32 cellular contexts compared by ENCODE assay signal in the genomic region with DNA sequence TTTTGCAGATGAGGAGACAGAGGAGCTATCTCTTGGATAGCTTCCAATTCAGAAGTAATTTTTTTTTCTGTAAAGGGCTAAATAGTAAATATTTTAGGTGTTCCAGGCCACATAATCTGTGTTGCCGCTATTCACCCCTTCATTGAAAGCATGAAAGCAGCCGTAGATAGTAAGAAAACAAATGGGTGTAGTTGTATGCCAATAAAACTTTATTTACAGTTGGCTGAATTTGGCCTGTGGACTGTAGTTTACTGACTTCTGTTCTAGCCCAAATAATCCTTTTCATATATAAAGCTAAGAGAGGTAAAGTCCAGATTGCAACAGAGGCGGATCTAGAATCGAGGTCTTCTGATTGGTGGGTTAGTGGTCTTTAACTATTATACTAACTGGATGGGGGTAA.
"Had no signal": no experiment of that assay in that cellular context is flagged by ENCODE, and none has a peak within 500 bp of the region (broad histone marks: within the 10 kb centered on the region; RNA-seq: fewer than 3 reads in every experiment).

No MANE protein-coding gene starts in this region.

- ATAC-seq: activated CD4-positive, alpha-beta T cell treated with anti-CD3 and anti-CD28 coated beads for 36 hours; activated CD8-positive, alpha-beta memory T cell treated with anti-CD3 and anti-CD28 coated beads, Interleukin-2, amount 10 ng/mL, durations not matched to agents 7 days and 5 days; activated CD8-positive, alpha-beta T cell treated with anti-CD3 and anti-CD28 coated beads, Interleukin-2, amount 10 ng/mL, durations not matched to agents 7 days and 5 days; activated naive CD8-positive, alpha-beta T cell treated with anti-CD3 and anti-CD28 coated beads, Interleukin-2, amount 50 U/mL, for 24 hours; body of pancreas; effector memory CD8-positive, alpha-beta T cell; gastroesophageal sphincter had no signal

- H3K4me1 ChIP-seq: adrenal gland, body of pancreas, esophagus squamous epithelium, gastroesophageal sphincter had no signal

- FAIRE-seq: colon had no signal

- DNase-seq: activated CD4-positive, alpha-beta memory T cell treated with anti-CD3 and anti-CD28 coated beads for 36 hours; activated CD4-positive, alpha-beta T cell treated with anti-CD3 and anti-CD28 coated beads for 36 hours; activated CD4-positive, alpha-beta T cell treated with anti-CD3 and anti-CD28 coated beads, Interleukin-2, amount 10 ng/mL, durations not matched to agents 24 days and 14 days; activated CD4-positive, CD25-positive, alpha-beta regulatory T cell; activated CD4-positive, CD25-positive, alpha-beta regulatory T cell treated with anti-CD3 and anti-CD28 coated beads, Interleukin-2, amount 50 U/mL, for 72 hours; activated CD8-positive, alpha-beta memory T cell treated with anti-CD3 and anti-CD28 coated beads, Interleukin-2, amount 10 ng/mL, durations not matched to agents 7 days and 5 days; activated CD8-positive, alpha-beta memory T cell treated with anti-CD3 and anti-CD28 coated beads, Interleukin-2, amount 50 U/mL, for 4 hours; activated CD8-positive, alpha-beta T cell treated with anti-CD3 and anti-CD28 coated beads, Interleukin-2, amount 10 ng/mL, durations not matched to agents 7 days and 5 days; activated effector memory CD4-positive, alpha-beta T cell treated with anti-CD3 and anti-CD28 coated beads, Interleukin-2, amount 50 U/mL, for 16 hours; activated naive CD4-positive, alpha-beta T cell treated with anti-CD3 and anti-CD28 coated beads for 36 hours; activated naive CD8-positive, alpha-beta T cell treated with anti-CD3 and anti-CD28 coated beads for 36 hours; activated naive CD8-positive, alpha-beta T cell treated with anti-CD3 and anti-CD28 coated beads, Interleukin-2, amount 50 U/mL, for 24 hours; activated T-cell treated with anti-CD3 and anti-CD28 coated beads, Interleukin-2, amount 50 U/mL, for 1 hour; activated T-cell treated with anti-CD3 and anti-CD28 coated beads, Interleukin-2, amount 50 U/mL, for 48 hours; adrenal gland; amygdala; aorta; body of pancreas; caudate nucleus; cortex of kidney; effector CD4-positive, alpha-beta T cell; effector memory CD8-positive, alpha-beta T cell; esophagus squamous epithelium; foreskin melanocyte; head of caudate nucleus; T-helper 2 cell had no signal

- H3K4me3 Mint-ChIP-seq: activated CD4-positive, alpha-beta memory T cell treated with anti-CD3 and anti-CD28 coated beads for 36 hours; activated CD4-positive, alpha-beta T cell treated with anti-CD3 and anti-CD28 coated beads for 36 hours; activated CD4-positive, alpha-beta T cell treated with anti-CD3 and anti-CD28 coated beads, Interleukin-2, amount 10 ng/mL, durations not matched to agents 24 days and 14 days; activated CD8-positive, alpha-beta memory T cell treated with anti-CD3 and anti-CD28 coated beads, Interleukin-2, amount 10 ng/mL, durations not matched to agents 7 days and 5 days; activated CD8-positive, alpha-beta T cell treated with anti-CD3 and anti-CD28 coated beads, Interleukin-2, amount 10 ng/mL, durations not matched to agents 7 days and 5 days; activated naive CD4-positive, alpha-beta T cell treated with anti-CD3 and anti-CD28 coated beads for 36 hours; activated naive CD4-positive, alpha-beta T cell treated with anti-CD3 and anti-CD28 coated beads, Interleukin-2, amount 50 U/mL, for 24 hours; activated naive CD8-positive, alpha-beta T cell treated with anti-CD3 and anti-CD28 coated beads for 36 hours; activated naive CD8-positive, alpha-beta T cell treated with anti-CD3 and anti-CD28 coated beads, Interleukin-2, amount 50 U/mL, for 24 hours; activated T-helper 1 cell treated with anti-CD3 and anti-CD28 coated beads, Interleukin-12 subunit alpha, Interleukin-12 subunit beta, Interleukin-2, Interleukin-4 antibody, amounts not matched to agents 30 ng/mL and 10 ng/mL and 1 ng/mL, durations not matched to agents 14 hours and 24 hours and 36 hours; effector memory CD8-positive, alpha-beta T cell had no signal

- H3K27ac Mint-ChIP-seq: activated CD4-positive, alpha-beta memory T cell treated with anti-CD3 and anti-CD28 coated beads for 36 hours; activated CD4-positive, alpha-beta T cell treated with anti-CD3 and anti-CD28 coated beads for 36 hours; activated CD4-positive, alpha-beta T cell treated with anti-CD3 and anti-CD28 coated beads, Interleukin-2, amount 10 ng/mL, durations not matched to agents 24 days and 14 days; activated CD8-positive, alpha-beta memory T cell treated with anti-CD3 and anti-CD28 coated beads, Interleukin-2, amount 10 ng/mL, durations not matched to agents 7 days and 5 days; activated CD8-positive, alpha-beta T cell treated with anti-CD3 and anti-CD28 coated beads, Interleukin-2, amount 10 ng/mL, durations not matched to agents 7 days and 5 days; activated naive CD4-positive, alpha-beta T cell treated with anti-CD3 and anti-CD28 coated beads for 36 hours; activated naive CD4-positive, alpha-beta T cell treated with anti-CD3 and anti-CD28 coated beads, Interleukin-2, amount 50 U/mL, for 24 hours; activated naive CD8-positive, alpha-beta T cell treated with anti-CD3 and anti-CD28 coated beads for 36 hours; activated naive CD8-positive, alpha-beta T cell treated with anti-CD3 and anti-CD28 coated beads, Interleukin-2, amount 50 U/mL, for 24 hours; activated T-helper 1 cell treated with anti-CD3 and anti-CD28 coated beads, Interleukin-12 subunit alpha, Interleukin-12 subunit beta, Interleukin-2, Interleukin-4 antibody, amounts not matched to agents 30 ng/mL and 10 ng/mL and 1 ng/mL, durations not matched to agents 14 hours and 24 hours and 36 hours; activated T-helper 2 cell treated with anti-CD3 and anti-CD28 coated beads, Interferon-gamma antibody, Interleukin-2, Interleukin-4, amounts not matched to agents 10 μg/mL and 5 μg/mL and 100 μg/mL, durations not matched to agents 14 hours and 24 hours and 36 hours; effector memory CD8-positive, alpha-beta T cell had no signal

- H3K27me3 ChIP-seq: body of pancreas, esophagus squamous epithelium, gastroesophageal sphincter had no signal

- H3K4me3 ChIP-seq: adrenal gland, body of pancreas, esophagus squamous epithelium, gastroesophageal sphincter had no signal

- H3K27me3 Mint-ChIP-seq: activated CD4-positive, alpha-beta memory T cell treated with anti-CD3 and anti-CD28 coated beads for 36 hours; activated CD4-positive, alpha-beta T cell treated with anti-CD3 and anti-CD28 coated beads for 36 hours; activated CD4-positive, alpha-beta T cell treated with anti-CD3 and anti-CD28 coated beads, Interleukin-2, amount 10 ng/mL, durations not matched to agents 24 days and 14 days; activated CD8-positive, alpha-beta memory T cell treated with anti-CD3 and anti-CD28 coated beads, Interleukin-2, amount 10 ng/mL, durations not matched to agents 7 days and 5 days; activated naive CD8-positive, alpha-beta T cell treated with anti-CD3 and anti-CD28 coated beads, Interleukin-2, amount 50 U/mL, for 24 hours had no signal

- H3K9me3 Mint-ChIP-seq: activated CD4-positive, alpha-beta memory T cell treated with anti-CD3 and anti-CD28 coated beads for 36 hours; activated CD4-positive, alpha-beta T cell treated with anti-CD3 and anti-CD28 coated beads, Interleukin-2, amount 10 ng/mL, durations not matched to agents 24 days and 14 days; activated naive CD4-positive, alpha-beta T cell treated with anti-CD3 and anti-CD28 coated beads for 36 hours; activated naive CD4-positive, alpha-beta T cell treated with anti-CD3 and anti-CD28 coated beads, Interleukin-2, amount 50 U/mL, for 24 hours; activated naive CD8-positive, alpha-beta T cell treated with anti-CD3 and anti-CD28 coated beads for 36 hours; activated naive CD8-positive, alpha-beta T cell treated with anti-CD3 and anti-CD28 coated beads, Interleukin-2, amount 50 U/mL, for 24 hours; activated T-helper 1 cell treated with anti-CD3 and anti-CD28 coated beads, Interleukin-12 subunit alpha, Interleukin-12 subunit beta, Interleukin-2, Interleukin-4 antibody, amounts not matched to agents 30 ng/mL and 10 ng/mL and 1 ng/mL, durations not matched to agents 14 hours and 24 hours and 36 hours; activated T-helper 2 cell treated with anti-CD3 and anti-CD28 coated beads, Interferon-gamma antibody, Interleukin-2, Interleukin-4, amounts not matched to agents 10 μg/mL and 5 μg/mL and 100 μg/mL, durations not matched to agents 14 hours and 24 hours and 36 hours; effector memory CD8-positive, alpha-beta T cell had no signal

- H3K9me3 ChIP-seq: adrenal gland, body of pancreas, esophagus squamous epithelium, gastroesophageal sphincter had no signal

- H3K27ac ChIP-seq: adrenal gland, body of pancreas, epithelial cell of prostate, esophagus squamous epithelium, gastroesophageal sphincter had no signal

- H3K4me1 Mint-ChIP-seq: activated CD4-positive, alpha-beta T cell treated with anti-CD3 and anti-CD28 coated beads, Interleukin-2, amount 10 ng/mL, durations not matched to agents 24 days and 14 days; activated CD8-positive, alpha-beta memory T cell treated with anti-CD3 and anti-CD28 coated beads, Interleukin-2, amount 10 ng/mL, durations not matched to agents 7 days and 5 days had no signal

- H3K36me3 Mint-ChIP-seq: activated CD4-positive, alpha-beta memory T cell treated with anti-CD3 and anti-CD28 coated beads for 36 hours; activated CD8-positive, alpha-beta memory T cell treated with anti-CD3 and anti-CD28 coated beads, Interleukin-2, amount 10 ng/mL, durations not matched to agents 7 days and 5 days; activated naive CD4-positive, alpha-beta T cell treated with anti-CD3 and anti-CD28 coated beads, Interleukin-2, amount 50 U/mL, for 24 hours; activated naive CD8-positive, alpha-beta T cell treated with anti-CD3 and anti-CD28 coated beads for 36 hours had no signal

- H3K36me3 ChIP-seq: adrenal gland, esophagus squamous epithelium, gastroesophageal sphincter had no signal
